Comparison of ENCODE assay signal across 1 cellular context in genomic region chr6:101401792-101402617, GRCh38.
TF ChIP-seq lines count a peak whose summit lies in the region.

No MANE protein-coding gene starts in this region.

TF ChIP-seq in H1, 55 proteins besides CTCF, POLR2A, EP300 and RAD21 (continued from another document):
- TF ChIP-seq SIN3A (conservative IDR thresholded peaks at IDR 0.05 in 1 of 2, IDR thresholded peaks at IDR 0.05 in 1 of 2; ENCODE audit: low read depth in 1 of 2, low read length in 2 of 2): 0 out of 4 replicates have a peak, but pooled peaks of 1 of the 2 experiments have one; percentile 46
- peak; percentile 16 for TF ChIP-seq RNF2 (IDR thresholded peaks at IDR 0.05; ENCODE audit: borderline replicate concordance, low read depth, low read length, missing control alignments, poor library complexity, severe bottlenecking)
- TF ChIP-seq MAX (IDR thresholded peaks at IDR 0.05): peak; percentile 86
- TF ChIP-seq TBP (IDR thresholded peaks at IDR 0.05; ENCODE audit: low read depth, low read length): no peak
- no peak for TF ChIP-seq TCF12 (IDR thresholded peaks at IDR 0.05; ENCODE audit: low read depth, low read length)
- no peak for TF ChIP-seq EGR1 (IDR thresholded peaks at IDR 0.05; ENCODE audit: borderline replicate concordance, low read depth, low read length)
- 0 out of 2 replicates have a peak, but pooled peaks have one; percentile 13 for TF ChIP-seq RXRA (IDR thresholded peaks at IDR 0.05; ENCODE audit: insufficient read depth, low read depth, low read length)
- peak; percentile 45; the same call in 1 of the 2 replicates for TF ChIP-seq RBBP5 (IDR thresholded peaks at IDR 0.05; ENCODE audit: borderline replicate concordance, low read depth, low read length)
- TF ChIP-seq SAP30 (IDR thresholded peaks at IDR 0.05; ENCODE audit: insufficient read depth, insufficient replicate concordance, low read length): peak; percentile 11
- peak; percentile 19 for TF ChIP-seq TAF7 (optimal IDR thresholded peaks at IDR 0.05; ENCODE audit: borderline replicate concordance, low read depth, low read length)
- peak; percentile 41; the same call in 1 of the 2 replicates for TF ChIP-seq CHD2 (IDR thresholded peaks at IDR 0.05; ENCODE audit: low read length)
- TF ChIP-seq POU5F1 (IDR thresholded peaks at IDR 0.05; ENCODE audit: low read depth, low read length): no peak
- peak; percentile 67 for TF ChIP-seq CTBP2 (IDR thresholded peaks at IDR 0.05; ENCODE audit: borderline replicate concordance, insufficient read depth, insufficient read length, low read length)
- TF ChIP-seq KDM4A (IDR thresholded peaks at IDR 0.05; ENCODE audit: low read depth, low read length, severe bottlenecking): peak; percentile 54
TF ChIP-seq in H1: peak in this region for 13.
